In the genomic region with DNA sequence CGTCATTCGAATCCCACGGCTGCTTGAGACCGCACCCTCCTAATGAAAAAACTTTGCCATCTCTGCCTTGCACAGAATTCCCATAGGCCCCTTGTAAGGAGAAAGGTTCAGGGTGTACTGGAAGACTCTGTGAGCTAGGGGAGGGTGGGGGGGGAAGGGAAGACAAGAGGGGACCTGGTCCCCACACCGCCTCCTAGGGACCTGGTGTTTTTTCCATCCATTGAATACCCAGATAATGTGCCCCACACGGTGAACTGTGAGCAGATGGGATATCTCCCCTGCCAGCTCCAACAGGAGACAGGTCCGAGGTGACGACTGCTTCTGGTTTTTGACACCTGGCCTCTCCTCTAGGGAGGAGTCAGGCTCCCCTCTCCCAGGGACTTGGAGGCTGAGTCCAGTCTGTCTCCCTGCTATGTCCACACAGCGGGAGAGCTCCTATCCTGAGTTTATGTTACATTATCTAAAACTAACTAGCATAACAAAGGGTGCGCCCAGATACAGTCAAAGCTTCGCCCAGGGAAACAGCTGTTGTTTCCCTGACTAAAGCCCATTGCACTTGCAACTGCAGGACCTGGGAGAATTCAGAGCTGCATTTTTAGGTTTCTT, we compare ENCODE assay signal across 1 cellular context.
TF ChIP-seq lines count a peak whose summit lies in the region.

No MANE protein-coding gene starts in this region.

TF ChIP-seq in GM23338, 12 proteins besides CTCF, POLR2A, EP300 and RAD21 (continued from another document):
- TF ChIP-seq, protein P1, sequence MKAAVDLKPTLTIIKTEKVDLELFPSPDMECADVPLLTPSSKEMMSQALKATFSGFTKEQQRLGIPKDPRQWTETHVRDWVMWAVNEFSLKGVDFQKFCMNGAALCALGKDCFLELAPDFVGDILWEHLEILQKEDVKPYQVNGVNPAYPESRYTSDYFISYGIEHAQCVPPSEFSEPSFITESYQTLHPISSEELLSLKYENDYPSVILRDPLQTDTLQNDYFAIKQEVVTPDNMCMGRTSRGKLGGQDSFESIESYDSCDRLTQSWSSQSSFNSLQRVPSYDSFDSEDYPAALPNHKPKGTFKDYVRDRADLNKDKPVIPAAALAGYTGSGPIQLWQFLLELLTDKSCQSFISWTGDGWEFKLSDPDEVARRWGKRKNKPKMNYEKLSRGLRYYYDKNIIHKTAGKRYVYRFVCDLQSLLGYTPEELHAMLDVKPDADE (IDR thresholded peaks at IDR 0.05) = no peak
